In the genomic region with DNA sequence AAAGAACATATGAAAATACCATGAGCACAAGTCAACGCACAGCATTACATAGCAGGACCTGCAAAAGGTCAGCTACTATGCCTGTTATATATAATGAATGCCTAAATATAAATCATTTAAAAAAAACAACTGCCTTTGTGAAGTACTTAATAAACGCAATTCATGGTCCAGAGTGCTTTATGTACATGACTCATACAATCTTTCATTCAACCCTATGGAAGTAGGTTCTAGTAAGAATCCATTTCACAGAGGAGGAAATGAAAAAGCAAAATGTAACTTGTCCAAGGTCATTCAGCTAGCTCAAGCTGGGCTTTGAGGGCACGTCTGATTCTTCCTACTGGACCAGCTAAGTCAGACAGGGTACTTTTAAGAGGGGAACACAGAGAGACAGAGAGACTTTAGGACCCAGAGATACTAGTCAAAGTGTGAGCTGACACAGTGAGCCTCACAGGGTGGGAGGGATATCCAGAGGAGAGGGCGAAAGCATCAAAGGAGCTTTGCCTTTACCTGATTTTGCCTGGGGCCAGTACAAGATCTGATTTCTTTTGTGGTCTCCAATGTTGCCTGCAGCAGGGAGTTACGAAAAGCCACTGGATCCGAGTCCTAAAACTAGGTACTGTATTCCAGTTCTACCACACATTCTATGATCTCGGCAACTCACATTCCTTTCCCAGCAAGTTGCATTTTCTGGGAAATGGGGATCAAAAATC, we compare ENCODE assay signal across 32 cellular contexts.
"Had no signal": no experiment of that assay in that cellular context is flagged by ENCODE, and none has a peak within 500 bp of the region (broad histone marks: within the 10 kb centered on the region; RNA-seq: fewer than 3 reads in every experiment).

No MANE protein-coding gene starts in this region.

- DNase-seq: activated CD4-positive, alpha-beta memory T cell treated with anti-CD3 and anti-CD28 coated beads for 36 hours; activated CD4-positive, alpha-beta T cell treated with anti-CD3 and anti-CD28 coated beads, Interleukin-2, amount 10 ng/mL, durations not matched to agents 24 days and 14 days; activated CD8-positive, alpha-beta memory T cell treated with anti-CD3 and anti-CD28 coated beads, Interleukin-2, amount 50 U/mL, for 4 hours; activated gamma-delta T cell; activated naive CD4-positive, alpha-beta T cell treated with anti-CD3 and anti-CD28 coated beads, Interleukin-2, amount 10 ng/mL, durations not matched to agents 7 days and 5 days; activated naive CD8-positive, alpha-beta T cell treated with anti-CD3 and anti-CD28 coated beads, Interleukin-2, amount 10 ng/mL, durations not matched to agents 7 days and 5 days; activated T-cell treated with anti-CD3 and anti-CD28 coated beads, Interleukin-2, amount 50 U/mL, for 1 hour; brain microvascular endothelial cell; central memory CD4-positive, alpha-beta T cell; effector CD8-positive, alpha-beta T cell; left cardiac atrium; mammary epithelial cell; midbrain; naive thymus-derived CD8-positive, alpha-beta T cell; nucleus accumbens; psoas muscle; stimulated activated CD4-positive, alpha-beta T cell treated with anti-CD3 and anti-CD28 coated beads, Interleukin-15, amount 100 ng/mL, for 24 hours; stimulated activated CD4-positive, alpha-beta T cell treated with anti-CD3 and anti-CD28 coated beads, Interleukin-2, amount 100 ng/mL, for 24 hours; stimulated activated naive CD4-positive, alpha-beta T cell treated with Interleukin-2 at 50 U/mL for 16 hours; SW 1271; T-helper 9 cell had no signal

- H3K27ac ChIP-seq: brain microvascular endothelial cell, parathyroid adenoma, psoas muscle, right atrium auricular region, VCaP had no signal

- H3K4me1 Mint-ChIP-seq: activated CD4-positive, alpha-beta T cell treated with anti-CD3 and anti-CD28 coated beads, Interleukin-2, amount 10 ng/mL, durations not matched to agents 24 days and 14 days; activated naive CD4-positive, alpha-beta T cell treated with anti-CD3 and anti-CD28 coated beads, Interleukin-2, amount 10 ng/mL, durations not matched to agents 7 days and 5 days; activated naive CD8-positive, alpha-beta T cell treated with anti-CD3 and anti-CD28 coated beads, Interleukin-2, amount 10 ng/mL, durations not matched to agents 7 days and 5 days; naive thymus-derived CD8-positive, alpha-beta T cell had no signal

- H3K9me3 ChIP-seq: psoas muscle, tibial nerve had no signal

- ATAC-seq: left cardiac atrium; naive thymus-derived CD8-positive, alpha-beta T cell; psoas muscle had no signal

- H3K27me3 ChIP-seq: brain microvascular endothelial cell, right atrium auricular region, tibial nerve had no signal

- H3K9me3 Mint-ChIP-seq: activated naive CD8-positive, alpha-beta T cell treated with anti-CD3 and anti-CD28 coated beads, Interleukin-2, amount 10 ng/mL, durations not matched to agents 7 days and 5 days; activated T-helper 1 cell treated with anti-CD3 and anti-CD28 coated beads, Interleukin-12 subunit alpha, Interleukin-12 subunit beta, Interleukin-2, Interleukin-4 antibody, amounts not matched to agents 30 ng/mL and 10 ng/mL and 1 ng/mL, durations not matched to agents 14 hours and 24 hours and 36 hours; T-helper 1 cell treated with Interleukin-12 subunit alpha and Interleukin-12 subunit beta and Interleukin-4 antibody, amounts not matched to agents 30 μg/mL and 1 μg/mL, for 36 hours had no signal

- H3K27me3 Mint-ChIP-seq: activated CD4-positive, alpha-beta memory T cell treated with anti-CD3 and anti-CD28 coated beads for 36 hours; activated CD4-positive, alpha-beta T cell treated with anti-CD3 and anti-CD28 coated beads, Interleukin-2, amount 10 ng/mL, durations not matched to agents 24 days and 14 days; activated naive CD8-positive, alpha-beta T cell treated with anti-CD3 and anti-CD28 coated beads, Interleukin-2, amount 10 ng/mL, durations not matched to agents 7 days and 5 days had no signal

- H3K4me1 ChIP-seq: parathyroid adenoma, psoas muscle, right atrium auricular region had no signal

- H3K36me3 Mint-ChIP-seq: activated CD4-positive, alpha-beta memory T cell treated with anti-CD3 and anti-CD28 coated beads for 36 hours; activated naive CD4-positive, alpha-beta T cell treated with anti-CD3 and anti-CD28 coated beads, Interleukin-2, amount 10 ng/mL, durations not matched to agents 7 days and 5 days; activated naive CD8-positive, alpha-beta T cell treated with anti-CD3 and anti-CD28 coated beads, Interleukin-2, amount 10 ng/mL, durations not matched to agents 7 days and 5 days; naive thymus-derived CD8-positive, alpha-beta T cell had no signal

- FAIRE-seq: astrocyte, endometrium, keratinocyte, TTC549 had no signal

- H3K27ac Mint-ChIP-seq: activated CD4-positive, alpha-beta memory T cell treated with anti-CD3 and anti-CD28 coated beads for 36 hours; activated CD4-positive, alpha-beta T cell treated with anti-CD3 and anti-CD28 coated beads, Interleukin-2, amount 10 ng/mL, durations not matched to agents 24 days and 14 days; activated naive CD4-positive, alpha-beta T cell treated with anti-CD3 and anti-CD28 coated beads, Interleukin-2, amount 10 ng/mL, durations not matched to agents 7 days and 5 days; activated naive CD8-positive, alpha-beta T cell treated with anti-CD3 and anti-CD28 coated beads, Interleukin-2, amount 10 ng/mL, durations not matched to agents 7 days and 5 days; activated T-helper 1 cell treated with anti-CD3 and anti-CD28 coated beads, Interleukin-12 subunit alpha, Interleukin-12 subunit beta, Interleukin-2, Interleukin-4 antibody, amounts not matched to agents 30 ng/mL and 10 ng/mL and 1 ng/mL, durations not matched to agents 14 hours and 24 hours and 36 hours; naive thymus-derived CD8-positive, alpha-beta T cell; T-helper 1 cell treated with Interleukin-12 subunit alpha and Interleukin-12 subunit beta and Interleukin-4 antibody, amounts not matched to agents 30 μg/mL and 1 μg/mL, for 36 hours had no signal

- H3K36me3 ChIP-seq: brain microvascular endothelial cell, right atrium auricular region, tibial nerve had no signal

- H3K4me3 ChIP-seq: psoas muscle, right atrium auricular region, tibial nerve had no signal

- H3K4me3 Mint-ChIP-seq: activated CD4-positive, alpha-beta memory T cell treated with anti-CD3 and anti-CD28 coated beads for 36 hours; activated CD4-positive, alpha-beta T cell treated with anti-CD3 and anti-CD28 coated beads, Interleukin-2, amount 10 ng/mL, durations not matched to agents 24 days and 14 days; activated naive CD4-positive, alpha-beta T cell treated with anti-CD3 and anti-CD28 coated beads, Interleukin-2, amount 10 ng/mL, durations not matched to agents 7 days and 5 days; activated naive CD8-positive, alpha-beta T cell treated with anti-CD3 and anti-CD28 coated beads, Interleukin-2, amount 10 ng/mL, durations not matched to agents 7 days and 5 days; activated T-helper 1 cell treated with anti-CD3 and anti-CD28 coated beads, Interleukin-12 subunit alpha, Interleukin-12 subunit beta, Interleukin-2, Interleukin-4 antibody, amounts not matched to agents 30 ng/mL and 10 ng/mL and 1 ng/mL, durations not matched to agents 14 hours and 24 hours and 36 hours; naive thymus-derived CD8-positive, alpha-beta T cell; neural crest cell; T-helper 1 cell treated with Interleukin-12 subunit alpha and Interleukin-12 subunit beta and Interleukin-4 antibody, amounts not matched to agents 30 μg/mL and 1 μg/mL, for 36 hours had no signal
